Comparison of ENCODE assay signal across 8 cellular contexts in genomic region chr1:245148069-245148468, GRCh38.
"Had no signal": no experiment of that assay in that cellular context is flagged by ENCODE, and none has a peak within 500 bp of the region (broad histone marks: within the 10 kb centered on the region; RNA-seq: fewer than 3 reads in every experiment).

No MANE protein-coding gene starts in this region.

- DNase-seq: GDM1, GF-D8 had no signal

- FAIRE-seq: G401.6, GM12878, GM12891, GM12892, GM18507, GM19239 had no signal

- H3K4me3 ChIP-seq: GM12878 had no signal

- ATAC-seq: GM12878 had no signal
